ENCODE assay signal across 22 cellular contexts in the genomic region with DNA sequence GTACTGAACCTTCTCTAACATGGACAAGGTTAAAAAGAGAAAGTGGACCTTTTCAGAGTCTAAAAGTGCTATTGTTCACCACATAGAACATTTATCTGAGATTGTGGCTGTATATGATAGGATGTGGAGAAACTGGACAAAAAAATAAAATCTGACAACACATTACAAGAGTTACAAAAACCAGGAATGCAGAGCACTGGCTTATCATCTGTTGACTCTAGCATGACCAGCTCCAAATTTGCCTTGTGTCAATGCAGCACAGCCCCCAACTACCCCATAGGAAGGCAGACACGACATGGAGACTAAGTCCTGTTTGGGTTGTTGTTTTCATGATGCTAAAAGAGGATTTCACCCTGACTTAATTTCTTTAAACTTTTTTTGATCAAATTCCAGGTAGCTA.
"Had no signal": no experiment of that assay in that cellular context is flagged by ENCODE, and none has a peak within 500 bp of the region (broad histone marks: within the 10 kb centered on the region; RNA-seq: fewer than 3 reads in every experiment).

No MANE protein-coding gene starts in this region.

- H3K4me3 Mint-ChIP-seq: dendritic cell treated with granulocyte-macrophage colony-stimulating factor and Interleukin-4, amounts not matched to agents 40 ng/mL and 50 ng/mL, for 4 days; mesothelial cell of epicardium had no signal

- H3K4me1 ChIP-seq: colonic mucosa, esophagus muscularis mucosa, gastrocnemius medialis, heart right ventricle, left lung, lower lobe of right lung had no signal

- FAIRE-seq: endothelial cell of umbilical vein, islet of Langerhans, keratinocyte had no signal

- H3K27me3 Mint-ChIP-seq: dendritic cell treated with granulocyte-macrophage colony-stimulating factor and Interleukin-4, amounts not matched to agents 40 ng/mL and 50 ng/mL, for 4 days had no signal

- H3K27ac ChIP-seq: colonic mucosa, esophagus muscularis mucosa, gastrocnemius medialis, heart right ventricle, left lung, lower lobe of right lung had no signal

- H3K27ac Mint-ChIP-seq: dendritic cell treated with granulocyte-macrophage colony-stimulating factor and Interleukin-4, amounts not matched to agents 40 ng/mL and 50 ng/mL, for 4 days; mesothelial cell of epicardium had no signal

- H3K36me3 Mint-ChIP-seq: mesothelial cell of epicardium had no signal

- H3K27me3 ChIP-seq: colonic mucosa, esophagus muscularis mucosa, gastrocnemius medialis, heart right ventricle, left lung had no signal

- H3K36me3 ChIP-seq: colonic mucosa, esophagus muscularis mucosa, gastrocnemius medialis, heart right ventricle, left lung, lower lobe of right lung had no signal

- H3K9me3 Mint-ChIP-seq: mesothelial cell of epicardium had no signal

- H3K4me1 Mint-ChIP-seq: mesothelial cell of epicardium had no signal

- H3K4me3 ChIP-seq: colonic mucosa, esophagus muscularis mucosa, gastrocnemius medialis, heart right ventricle, left lung, lower lobe of right lung, mucosa of descending colon had no signal

- H3K9me3 ChIP-seq: colonic mucosa, esophagus muscularis mucosa, gastrocnemius medialis, heart right ventricle, left lung, lower lobe of right lung, mucosa of descending colon had no signal

- ATAC-seq: gastrocnemius medialis, heart right ventricle, left cardiac atrium, left lung, left ventricle myocardium superior, lower lobe of right lung, mucosa of descending colon had no signal

- DNase-seq: colonic mucosa; cortex of kidney; effector CD8-positive, alpha-beta T cell; foreskin fibroblast; foreskin melanocyte; gastrocnemius medialis; glutamatergic neuron; head of caudate nucleus; heart right ventricle; hippocampal formation; left cardiac atrium; left lung; left ventricle myocardium superior; lower lobe of right lung; mesenchymal stem cell; mucosa of descending colon had no signal
